In genomic region chr5:133332732-133333024, GRCh38 we compare ENCODE assay signal across 1 cellular context.
TF ChIP-seq lines count a peak whose summit lies in the region.

No MANE protein-coding gene starts in this region.

TF ChIP-seq in SK-N-SH, 30 proteins besides CTCF, POLR2A, EP300 and RAD21 (continued from another document):
- TF ChIP-seq, protein P1, sequence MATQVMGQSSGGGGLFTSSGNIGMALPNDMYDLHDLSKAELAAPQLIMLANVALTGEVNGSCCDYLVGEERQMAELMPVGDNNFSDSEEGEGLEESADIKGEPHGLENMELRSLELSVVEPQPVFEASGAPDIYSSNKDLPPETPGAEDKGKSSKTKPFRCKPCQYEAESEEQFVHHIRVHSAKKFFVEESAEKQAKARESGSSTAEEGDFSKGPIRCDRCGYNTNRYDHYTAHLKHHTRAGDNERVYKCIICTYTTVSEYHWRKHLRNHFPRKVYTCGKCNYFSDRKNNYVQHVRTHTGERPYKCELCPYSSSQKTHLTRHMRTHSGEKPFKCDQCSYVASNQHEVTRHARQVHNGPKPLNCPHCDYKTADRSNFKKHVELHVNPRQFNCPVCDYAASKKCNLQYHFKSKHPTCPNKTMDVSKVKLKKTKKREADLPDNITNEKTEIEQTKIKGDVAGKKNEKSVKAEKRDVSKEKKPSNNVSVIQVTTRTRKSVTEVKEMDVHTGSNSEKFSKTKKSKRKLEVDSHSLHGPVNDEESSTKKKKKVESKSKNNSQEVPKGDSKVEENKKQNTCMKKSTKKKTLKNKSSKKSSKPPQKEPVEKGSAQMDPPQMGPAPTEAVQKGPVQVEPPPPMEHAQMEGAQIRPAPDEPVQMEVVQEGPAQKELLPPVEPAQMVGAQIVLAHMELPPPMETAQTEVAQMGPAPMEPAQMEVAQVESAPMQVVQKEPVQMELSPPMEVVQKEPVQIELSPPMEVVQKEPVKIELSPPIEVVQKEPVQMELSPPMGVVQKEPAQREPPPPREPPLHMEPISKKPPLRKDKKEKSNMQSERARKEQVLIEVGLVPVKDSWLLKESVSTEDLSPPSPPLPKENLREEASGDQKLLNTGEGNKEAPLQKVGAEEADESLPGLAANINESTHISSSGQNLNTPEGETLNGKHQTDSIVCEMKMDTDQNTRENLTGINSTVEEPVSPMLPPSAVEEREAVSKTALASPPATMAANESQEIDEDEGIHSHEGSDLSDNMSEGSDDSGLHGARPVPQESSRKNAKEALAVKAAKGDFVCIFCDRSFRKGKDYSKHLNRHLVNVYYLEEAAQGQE (IDR thresholded peaks at IDR 0.05; ENCODE audit: low read depth, low read length) = no peak
- TF ChIP-seq FOSL2 (IDR thresholded peaks at IDR 0.05; ENCODE audit: borderline replicate concordance, low read depth) = no peak
- TF ChIP-seq ZBTB33 (IDR thresholded peaks at IDR 0.05; ENCODE audit: borderline replicate concordance, low read depth) = no peak
- no peak for TF ChIP-seq NRF1 (IDR thresholded peaks at IDR 0.05; ENCODE audit: low read depth, low read length)
- no peak for TF ChIP-seq USF2 (IDR thresholded peaks at IDR 0.05; ENCODE audit: borderline replicate concordance, low read depth, low read length)
- no peak for TF ChIP-seq ELF1 (IDR thresholded peaks at IDR 0.05)
- no peak for TF ChIP-seq EZH2phosphoT487 (IDR thresholded peaks at IDR 0.05; ENCODE audit: borderline replicate concordance, low read depth)
- no peak for TF ChIP-seq POLR2AphosphoS5 (IDR thresholded peaks at IDR 0.05; ENCODE audit: low read depth, low read length)
- TF ChIP-seq TEAD4 (IDR thresholded peaks at IDR 0.05; ENCODE audit: borderline replicate concordance, insufficient read depth) = no peak
- no peak for TF ChIP-seq JUND (IDR thresholded peaks at IDR 0.05)
- TF ChIP-seq TAF1 (IDR thresholded peaks at IDR 0.05; ENCODE audit: borderline replicate concordance, low read depth, low read length) = no peak
- no peak for TF ChIP-seq FOXM1 (IDR thresholded peaks at IDR 0.05; ENCODE audit: low read depth)
- TF ChIP-seq FOXJ3 (CRISPR knock-in tag; IDR thresholded peaks at IDR 0.05) = no peak
- TF ChIP-seq MXI1 (IDR thresholded peaks at IDR 0.05; ENCODE audit: low read depth, low read length) = no peak
- no peak for TF ChIP-seq SMC3 (IDR thresholded peaks at IDR 0.05; ENCODE audit: low read depth, low read length)
- TF ChIP-seq PBX3 (IDR thresholded peaks at IDR 0.05) = no peak
